In the genomic region with DNA sequence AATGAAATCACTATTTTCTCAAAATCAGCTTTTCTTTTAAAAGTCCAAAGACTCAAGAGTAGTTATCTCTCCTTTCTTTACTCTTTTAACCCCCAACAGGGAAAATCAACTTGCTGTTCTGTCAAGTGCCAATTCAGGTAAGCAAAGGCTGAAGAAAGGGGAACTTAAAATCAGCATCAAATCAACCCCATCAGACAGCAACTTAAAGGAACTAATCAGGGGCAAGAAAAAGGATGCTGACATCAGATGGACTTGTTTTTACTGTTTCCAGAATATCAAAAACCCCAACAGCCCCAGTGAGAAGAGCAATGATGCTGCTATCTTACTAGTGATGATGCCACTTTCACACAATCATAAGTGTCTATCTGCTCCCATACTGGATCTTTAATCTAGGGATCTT, we compare ENCODE assay signal across 1 cellular context.
TF ChIP-seq lines count a peak whose summit lies in the region.

No MANE protein-coding gene starts in this region.

TF ChIP-seq in IMR-90, 13 proteins besides CTCF, POLR2A, EP300 and RAD21:
- TF ChIP-seq MXI1 (IDR thresholded peaks at IDR 0.05; ENCODE audit: borderline replicate concordance, low read depth, low read length) (no peak), FOS (IDR thresholded peaks at IDR 0.05; ENCODE audit: low read depth, low read length) (no peak), BHLHE40 (IDR thresholded peaks at IDR 0.05; ENCODE audit: low read depth, low read length) (no peak), USF2 (IDR thresholded peaks at IDR 0.05; ENCODE audit: low read depth, low read length) (no peak), SMC3 (IDR thresholded peaks at IDR 0.05; ENCODE audit: low read depth, low read length) (no peak), CHD1 (IDR thresholded peaks at IDR 0.05; ENCODE audit: low read depth, low read length) (no peak), CEBPB (IDR thresholded peaks at IDR 0.05; ENCODE audit: low read depth, low read length) (no peak), MAFK (IDR thresholded peaks at IDR 0.05; ENCODE audit: low read depth, low read length) (no peak), MAZ (IDR thresholded peaks at IDR 0.05; ENCODE audit: borderline replicate concordance, low read depth, low read length) (no peak), RCOR1 (IDR thresholded peaks at IDR 0.05; ENCODE audit: insufficient replicate concordance, low read length) (no peak), NFE2L2 (IDR thresholded peaks at IDR 0.05; ENCODE audit: low read depth, low read length) (no peak), ELK1 (IDR thresholded peaks at IDR 0.05; ENCODE audit: borderline replicate concordance, low read depth, low read length) (no peak), RFX5 (IDR thresholded peaks at IDR 0.05; ENCODE audit: low read depth, low read length) (no peak)
